In genomic region chr4:122932763-122933162, GRCh38 we compare ENCODE assay signal across 27 cellular contexts. TPM values are rescaled to one million over a fixed set of nuclear protein-coding genes. Genes with fewer than 3 reads are reported as not detected.
DNase-seq lines count a peak whose midpoint lies in the region; ATAC-seq, FAIRE-seq and TF ChIP-seq lines count a peak whose summit lies in the region.
"Had no signal": no experiment of that assay in that cellular context is flagged by ENCODE, and none has a peak within 500 bp of the region (broad histone marks: within the 10 kb centered on the region; RNA-seq: fewer than 3 reads in every experiment).

No MANE protein-coding gene starts in this region.

- BruUV-seq in K562 (replicated peaks; lab: Mats Ljungman, UMichigan) = no TSS peak

- no peaks in the 10 kb centered on the region for H3F3A ChIP-seq in neural progenitor cell (ENCODE audit: low read depth)

- TF ChIP-seq RAD21 in A549 (conservative IDR thresholded peaks at IDR 0.05 in 1 of 2, IDR thresholded peaks at IDR 0.05 in 1 of 2) = no peak
- TF ChIP-seq RAD21 in K562 (CRISPR knock-in tag; conservative IDR thresholded peaks at IDR 0.05 in 1 of 2, IDR thresholded peaks at IDR 0.05 in 1 of 2) = no peak

- H3K4me3 ChIP-seq in A549 (no peak overlapping the region), K562 (no peak overlapping the region), neural progenitor cell (no peak overlapping the region)
- H3K4me3 ChIP-seq: BLaER1 treated with 17β-estradiol and CSF1 and Interleukin-3, amounts not matched to agents 10 nM and 100 nM; GM12878; GM23248 had no signal

- POLR2A ChIA-PET in activated CD4-positive, alpha-beta memory T cell treated with anti-CD3 and anti-CD28 coated beads, Interleukin-2, amount 10 ng/mL, durations not matched to agents 7 days and 5 days (lab: Charles Lee) = interaction anchor here (1.9 kb wide), 1 partner anchor 11 kb away, joined by 6 read pairs; the partner anchor contains the start of gene NUDT6
- POLR2A ChIA-PET in activated CD4-positive, alpha-beta memory T cell treated with anti-CD3 and anti-CD28 coated beads for 36 hours (lab: Charles Lee) = no interaction called here
- POLR2A ChIA-PET in A549 (lab: Yijun Ruan, JAX) = interaction anchor here (0.6 kb wide), 1 partner anchor 101 kb away, joined by 5 read pairs; no protein-coding TSS in a partner anchor
- POLR2A ChIA-PET in K562 (lab: Yijun Ruan, JAX) = interaction anchor here (0.6 kb wide), 1 partner anchor 1433 kb away, joined by 3 read pairs; no protein-coding TSS in a partner anchor

- H3K4me1 ChIP-seq in A549 (no peaks in the 10 kb centered on the region), K562 (replicated peaks in 1 of 2; ENCODE audit: control insufficient read depth in 2 of 2, insufficient read depth in 2 of 2, low read length in 2 of 2) (no peaks in the 10 kb centered on the region; a peak in 1 of 5 replicates), neural progenitor cell (no peaks in the 10 kb centered on the region)
- H3K4me1 ChIP-seq: BE2C; BLaER1 treated with 17β-estradiol and CSF1 and Interleukin-3, amounts not matched to agents 10 nM and 100 nM had no signal

- H3K4me1 Mint-ChIP-seq in activated CD4-positive, alpha-beta memory T cell treated with anti-CD3 and anti-CD28 coated beads, Interleukin-2, amount 10 ng/mL, durations not matched to agents 7 days and 5 days = peaks cover 39% of the 10 kb centered on the region
- H3K4me1 Mint-ChIP-seq in activated CD4-positive, alpha-beta memory T cell treated with anti-CD3 and anti-CD28 coated beads for 36 hours (ENCODE audit: low read depth) = peaks cover 3% of the 10 kb centered on the region
- H3K4me1 Mint-ChIP-seq in neural progenitor cell = no peaks in the 10 kb centered on the region
- H3K4me1 Mint-ChIP-seq: CD14-positive monocyte had no signal

- H3K79me2 ChIP-seq in K562 (ENCODE audit: control insufficient read depth, insufficient read depth, low read length) (peaks cover 8% of the 10 kb centered on the region; the same call in 1 of the 3 replicates), neural progenitor cell (ENCODE audit: low read depth) (no peaks in the 10 kb centered on the region)

- ATAC-seq in A549 (no peak), K562 (no peak), HG02973 (IDR thresholded peaks at IDR 0.05; ENCODE audit: unreplicated experiment) (no peak), HG03025 (IDR thresholded peaks at IDR 0.05; ENCODE audit: low FRiP score, unreplicated experiment) (no peak)
- ATAC-seq: GM12878 had no signal

- no peaks in the 10 kb centered on the region for H3K9me3 Mint-ChIP-seq in activated CD4-positive, alpha-beta memory T cell treated with anti-CD3 and anti-CD28 coated beads, Interleukin-2, amount 10 ng/mL, durations not matched to agents 7 days and 5 days
- H3K9me3 Mint-ChIP-seq in activated CD4-positive, alpha-beta memory T cell treated with anti-CD3 and anti-CD28 coated beads for 36 hours = no peaks in the 10 kb centered on the region
- H3K9me3 Mint-ChIP-seq in neural progenitor cell = no peaks in the 10 kb centered on the region
- H3K9me3 Mint-ChIP-seq: CD14-positive monocyte; CD4-positive, alpha-beta T cell; CD8-positive, alpha-beta memory T cell had no signal

- no peaks in the 10 kb centered on the region for H3K27me3 ChIP-seq in K562 (ENCODE audit: control insufficient read depth in 2 of 2, insufficient read depth in 2 of 2, low read length in 2 of 2)
- H3K27me3 ChIP-seq in neural progenitor cell = no peaks in the 10 kb centered on the region
- H3K27me3 ChIP-seq: BE2C; BLaER1 treated with 17β-estradiol and CSF1 and Interleukin-3, amounts not matched to agents 10 nM and 100 nM had no signal

- H3K9me3 ChIP-seq in A549 (no peaks in the 10 kb centered on the region), K562 (replicated peaks; ENCODE audit: control insufficient read depth, insufficient read depth, low read depth, low read length) (no peaks in the 10 kb centered on the region), neural progenitor cell (ENCODE audit: low read depth) (no peaks in the 10 kb centered on the region)
- H3K9me3 ChIP-seq: BE2C; BLaER1 treated with 17β-estradiol and CSF1 and Interleukin-3, amounts not matched to agents 10 nM and 100 nM had no signal

- TF ChIP-seq POLR2A in A549 (IDR thresholded peaks at IDR 0.05; ENCODE audit: low read length) (no peak), K562 (conservative IDR thresholded peaks at IDR 0.05) (no peak)

- TF ChIP-seq CTCF in A549 (IDR thresholded peaks at IDR 0.05) (no peak), K562 (IDR thresholded peaks at IDR 0.05 in 2 of 3, conservative IDR thresholded peaks at IDR 0.05 in 1 of 3; ENCODE audit: insufficient read depth in 2 of 3, low read depth in 1 of 3, low read length in 3 of 3) (no peak), neural progenitor cell (IDR thresholded peaks at IDR 0.05) (no peak)

- no peak for DNase-seq in activated CD4-positive, alpha-beta memory T cell treated with anti-CD3 and anti-CD28 coated beads, Interleukin-2, amount 10 ng/mL, durations not matched to agents 7 days and 5 days
- DNase-seq in activated CD4-positive, alpha-beta memory T cell treated with anti-CD3 and anti-CD28 coated beads for 36 hours = no peak
- no peak for DNase-seq in A549 (ENCODE audit: low read depth in 1 of 2, low spot score in 1 of 2)
- no peak for DNase-seq in K562 (ENCODE audit: extremely low read depth in 1 of 4, low spot score in 3 of 4)
- no peak for DNase-seq in neural progenitor cell (ENCODE audit: low spot score)
- DNase-seq in inferior parietal cortex (ENCODE audit: extremely low spot score) = no peak
- DNase-seq: ACHN; AML-193; BE2C; CD4-positive, alpha-beta T cell; CD8-positive, alpha-beta memory T cell; DMS 273 treated with DMSO at 0.1 percent for 48 hours; DMS79; EL; GDM1; GM23248; H7; HCEC 1CT had no signal

- H3K36me3 ChIP-seq in K562 (ENCODE audit: control insufficient read depth, insufficient read depth, low read length) = peaks cover 91% of the 10 kb centered on the region
- H3K36me3 ChIP-seq in neural progenitor cell = peaks cover 43% of the 10 kb centered on the region

- intact Hi-C loops in activated CD4-positive, alpha-beta memory T cell treated with anti-CD3 and anti-CD28 coated beads for 36 hours (cut with micrococcal nuclease) = no loop called here
- intact Hi-C loops in K562 (cut with micrococcal nuclease) = no loop called here

- H3K36me3 Mint-ChIP-seq in activated CD4-positive, alpha-beta memory T cell treated with anti-CD3 and anti-CD28 coated beads, Interleukin-2, amount 10 ng/mL, durations not matched to agents 7 days and 5 days (ENCODE audit: low read depth) = peaks cover 46% of the 10 kb centered on the region
- peaks cover 27% of the 10 kb centered on the region for H3K36me3 Mint-ChIP-seq in activated CD4-positive, alpha-beta memory T cell treated with anti-CD3 and anti-CD28 coated beads for 36 hours
- H3K36me3 Mint-ChIP-seq in neural progenitor cell = peaks cover 9% of the 10 kb centered on the region

- H3K4me3 Mint-ChIP-seq in activated CD4-positive, alpha-beta memory T cell treated with anti-CD3 and anti-CD28 coated beads, Interleukin-2, amount 10 ng/mL, durations not matched to agents 7 days and 5 days = no peak overlapping the region
- no peak overlapping the region for H3K4me3 Mint-ChIP-seq in activated CD4-positive, alpha-beta memory T cell treated with anti-CD3 and anti-CD28 coated beads for 36 hours
- H3K4me3 Mint-ChIP-seq in neural progenitor cell = no peak overlapping the region
- H3K4me3 Mint-ChIP-seq: CD14-positive monocyte; CD4-positive, alpha-beta T cell; CD8-positive, alpha-beta memory T cell had no signal

- TF ChIP-seq EP300 in A549 (IDR thresholded peaks at IDR 0.05) (no peak), K562 (IDR thresholded peaks at IDR 0.05; ENCODE audit: low read length) (no peak)

- no peaks in the 10 kb centered on the region for H3K9me1 ChIP-seq in K562 (ENCODE audit: control insufficient read depth, insufficient read depth, low read length)

- FAIRE-seq in A549 (lab: Jason Lieb, UNC) (no peak), K562 (lab: Jason Lieb, UNC) (peak; percentile 23)
- FAIRE-seq: D721Med, GM12878, GM19239, H1 had no signal

- no peak overlapping the region for H2AFZ ChIP-seq in K562 (ENCODE audit: low read depth, low read length)
- no peak overlapping the region for H2AFZ ChIP-seq in neural progenitor cell (replicated peaks)
- H2AFZ ChIP-seq: GM23248 had no signal

- H4K20me1 ChIP-seq in K562 (replicated peaks; ENCODE audit: control insufficient read depth, insufficient read depth, low read length) (no peaks in the 10 kb centered on the region), neural progenitor cell (ENCODE audit: low read depth) (no peaks in the 10 kb centered on the region)

- no peaks in the 10 kb centered on the region for H3K27me3 Mint-ChIP-seq in activated CD4-positive, alpha-beta memory T cell treated with anti-CD3 and anti-CD28 coated beads, Interleukin-2, amount 10 ng/mL, durations not matched to agents 7 days and 5 days
- H3K27me3 Mint-ChIP-seq in activated CD4-positive, alpha-beta memory T cell treated with anti-CD3 and anti-CD28 coated beads for 36 hours = no peaks in the 10 kb centered on the region
- no peaks in the 10 kb centered on the region for H3K27me3 Mint-ChIP-seq in neural progenitor cell (ENCODE audit: insufficient read depth, low read depth)
- H3K27me3 Mint-ChIP-seq: CD4-positive, alpha-beta T cell; CD8-positive, alpha-beta memory T cell had no signal

- CTCF ChIA-PET in activated CD4-positive, alpha-beta memory T cell treated with anti-CD3 and anti-CD28 coated beads, Interleukin-2, amount 10 ng/mL, durations not matched to agents 7 days and 5 days (lab: Charles Lee) = interaction anchor here (0.7 to 3.8 kb wide), 4 partner anchors 175 to 354 kb away, joined by 3 to 33 read pairs (median 4); no protein-coding TSS in a partner anchor
- CTCF ChIA-PET in activated CD4-positive, alpha-beta memory T cell treated with anti-CD3 and anti-CD28 coated beads for 36 hours (lab: Charles Lee) = interaction anchor here (1.0 to 1.3 kb wide), 3 partner anchors 175 to 355 kb away, joined by 4 to 7 read pairs (median 4); partner anchors contain the start of gene BBS12
- CTCF ChIA-PET in A549 (lab: Yijun Ruan, JAX) = interaction anchor here (0.6 to 4.6 kb wide), 3 partner anchors 17 to 330 kb away, joined by 3 to 32 read pairs (median 4); no protein-coding TSS in a partner anchor
- CTCF ChIA-PET in K562 (lab: Yijun Ruan, JAX; ENCODE audit: low intra/inter-chr PET ratio) = no interaction called here

- peak overlapping the region; percentile 58 for H3K27ac Mint-ChIP-seq in activated CD4-positive, alpha-beta memory T cell treated with anti-CD3 and anti-CD28 coated beads, Interleukin-2, amount 10 ng/mL, durations not matched to agents 7 days and 5 days
- H3K27ac Mint-ChIP-seq in activated CD4-positive, alpha-beta memory T cell treated with anti-CD3 and anti-CD28 coated beads for 36 hours = no peak overlapping the region
- peak overlapping the region; percentile 4 for H3K27ac Mint-ChIP-seq in neural progenitor cell
- H3K27ac Mint-ChIP-seq: CD4-positive, alpha-beta T cell had no signal

- H3K27ac ChIP-seq in A549 (no peak overlapping the region), K562 (ENCODE audit: extremely low read depth, low read depth, low read length) (no peak overlapping the region), neural progenitor cell (no peak overlapping the region)
- H3K27ac ChIP-seq: 22Rv1; BLaER1 treated with 17β-estradiol and CSF1 and Interleukin-3, amounts not matched to agents 10 nM and 100 nM; GM23248 had no signal

- H3K4me2 ChIP-seq in A549 (no peak overlapping the region), K562 (ENCODE audit: insufficient read depth, low read length) (no peak overlapping the region), neural progenitor cell (no peak overlapping the region)
- H3K4me2 ChIP-seq: BLaER1 treated with 17β-estradiol and CSF1 and Interleukin-3, amounts not matched to agents 10 nM and 100 nM had no signal

- in situ Hi-C loops in K562 (cut with MboI) = no loop called here

- no peak overlapping the region for H3K9ac ChIP-seq in K562 (ENCODE audit: insufficient read depth in 1 of 2, low read depth in 2 of 2, low read length in 2 of 2)
- no peak overlapping the region for H3K9ac ChIP-seq in neural progenitor cell
- H3K9ac ChIP-seq: BLaER1 treated with 17β-estradiol and CSF1 and Interleukin-3, amounts not matched to agents 10 nM and 100 nM; GM23248 had no signal

RNA-seq across cellular contexts. Expression of gene NUDT6, which starts 10.4 kb away (rescaled TPM):
- total RNA-seq in activated CD4-positive, alpha-beta memory T cell treated with anti-CD3 and anti-CD28 coated beads, Interleukin-2, amount 10 ng/mL, durations not matched to agents 7 days and 5 days = 10 to 100 TPM; 14.5 to 15.8 TPM
- 1 to 10 TPM; 5.1 to 6.2 TPM for total RNA-seq in activated CD4-positive, alpha-beta memory T cell treated with anti-CD3 and anti-CD28 coated beads for 36 hours
- polyA plus RNA-seq in A549 (2011; rRNA removed) = 10.2 and 12.7 TPM in 2 replicates
- polyA plus RNA-seq in A549 (2012; cell fraction: cytosol; rRNA removed) = 5.2 and 6.0 TPM in 2 replicates
- polyA plus RNA-seq in A549 (2012; cell fraction: nucleus; rRNA removed) = 4.3 and 4.7 TPM in 2 replicates
- 8.7 to 10.4 TPM (median 9.9 TPM) in 3 replicates for polyA plus RNA-seq in A549 (2017; fragmentation: RNase III; extraction: RNeasy Plus Mini Kit Qiagen cat#74134 plus additional on column Dnase treatment)
- polyA minus RNA-seq in A549 (2011; rRNA and poly(A)+ RNA removed) = 3.3 and 4.1 TPM in 2 replicates
- 8.0 and 16.1 TPM in 2 replicates for total RNA-seq in K562 (2011; cell fraction: chromatin; rRNA removed; ENCODE audit: low replicate concordance)
- 4.2 and 5.0 TPM in 2 replicates for total RNA-seq in K562 (2011; cell fraction: nucleolus; rRNA removed)
- total RNA-seq in K562 (2011; cell fraction: nucleoplasm; rRNA removed) = 9.4 and 12.9 TPM in 2 replicates
- 7.8 and 13.1 TPM in 2 replicates for total RNA-seq in K562 (2014; rRNA removed)
- total RNA-seq in K562 (2014; rRNA removed; fragmentation: Illumina TruSeq; extraction: Trizol) = 12.5 and 13.3 TPM in 2 replicates
- 14.7 and 16.4 TPM in 2 replicates for total RNA-seq in K562 (2015; rRNA removed; fragmentation: Illumina TruSeq; extraction: Trizol)
- 9.4 and 9.5 TPM in 2 replicates for total RNA-seq in K562 (2021)
- 11.1 and 13.7 TPM in 2 replicates for polyA plus RNA-seq in K562 (2011; rRNA removed)
- polyA plus RNA-seq in K562 (2011; cell fraction: cytosol; rRNA removed) = 6.8 and 8.6 TPM in 2 replicates
- polyA plus RNA-seq in K562 (2011; cell fraction: nucleus; rRNA removed) = 8.0 and 11.9 TPM in 2 replicates
- 12.2 and 12.6 TPM in 2 replicates for polyA plus RNA-seq in K562 (2012)
- 7.8 and 11.0 TPM in 2 replicates for polyA plus RNA-seq in K562 (2014; fragmentation: Illumina TruSeq; extraction: Trizol)
- 10 to 100 TPM; 15.5 to 18.1 TPM for polyA plus RNA-seq in K562 (2014; fragmentation: Nextera tagmentation; extraction: Ambion mirVana)
- 13.0 and 13.4 TPM in 2 replicates for polyA plus RNA-seq in K562 (2014; rRNA removed)
- polyA minus RNA-seq in K562 (2011; rRNA and poly(A)+ RNA removed) = 12.6 and 15.2 TPM in 2 replicates
- polyA minus RNA-seq in K562 (2011; cell fraction: cytosol; rRNA and poly(A)+ RNA removed) = 3.2 and 4.6 TPM in 2 replicates
- polyA minus RNA-seq in K562 (2011; cell fraction: nucleus; rRNA and poly(A)+ RNA removed) = 9.8 and 17.5 TPM in 2 replicates
- 20.9 and 21.1 TPM in 2 replicates for total RNA-seq in neural progenitor cell (ENCODE audit: low replicate concordance)
